10 cellular contexts compared by ENCODE assay signal in genomic region chr11:2304156-2305139, GRCh38. TPM values are rescaled to one million over a fixed set of nuclear protein-coding genes. Genes with fewer than 3 reads are reported as not detected.
A peak's percentile ranks its signal among the peaks of the same experiment; 100 is the strongest.
DNase-seq lines count a peak whose midpoint lies in the region; ATAC-seq and TF ChIP-seq lines count a peak whose summit lies in the region.
"Had no signal": no experiment of that assay in that cellular context is flagged by ENCODE, and none has a peak within 500 bp of the region (broad histone marks: within the 10 kb centered on the region; RNA-seq: fewer than 3 reads in every experiment).

No MANE protein-coding gene starts in this region.

- H3K27me3 Mint-ChIP-seq in H9 (ENCODE audit: low read depth), result peaks cover 6% of the 10 kb centered on the region; the same call in 1 of the 2 replicates
- H3K27me3 Mint-ChIP-seq in natural killer cell (ENCODE audit: low read depth in 2 of 2), result no peaks in the 10 kb centered on the region
- no peaks in the 10 kb centered on the region; the same call in 1 of the 2 replicates for H3K27me3 Mint-ChIP-seq in HFFc6 (ENCODE audit: insufficient read depth)
- H3K27me3 Mint-ChIP-seq in Calu3 (ENCODE audit: unreplicated experiment), result peaks cover 35% of the 10 kb centered on the region

- H3K4me1 ChIP-seq in H9 (ENCODE audit: insufficient read depth, low read length), result no peaks in the 10 kb centered on the region; the same call in 1 of the 2 replicates

- H3K4ac ChIP-seq in H9 (ENCODE audit: low read depth, low read length), result no peak overlapping the region

- no CpG with 5 or more reads among the region's 20 CpGs for WGBS in H9 (ENCODE audit: extremely low coverage, insufficient read length, low lambda C conversion rate)

- no peak overlapping the region for H3K27ac Mint-ChIP-seq in H9
- peak overlapping the region; percentile 86 to 96 for H3K27ac Mint-ChIP-seq in natural killer cell
- no peak overlapping the region; the same call in 1 of the 2 replicates for H3K27ac Mint-ChIP-seq in HFFc6
- no peak overlapping the region for H3K27ac Mint-ChIP-seq in Calu3 (ENCODE audit: unreplicated experiment)
- H3K27ac Mint-ChIP-seq: GM23338 had no signal

- H3T11ph ChIP-seq in H9 (ENCODE audit: low read length), result no peak overlapping the region

- H3K27ac ChIP-seq in H9 (ENCODE audit: insufficient read length, low read depth, low read length), result no peak overlapping the region

- H3K79me2 ChIP-seq in H9 (ENCODE audit: insufficient read depth, low read length), result no peaks in the 10 kb centered on the region

- ATAC-seq in natural killer cell (no peak), GM18861 (IDR thresholded peaks at IDR 0.05; ENCODE audit: unreplicated experiment) (no peak), GM21529 (IDR thresholded peaks at IDR 0.05; ENCODE audit: unreplicated experiment) (no peak)

- no peaks in the 10 kb centered on the region for H4K20me1 ChIP-seq in H9 (ENCODE audit: control insufficient read depth, insufficient read depth, insufficient read length)

- no peak overlapping the region for H4K8ac ChIP-seq in H9 (replicated peaks; ENCODE audit: insufficient read length, low read depth, low read length)

- H4K5ac ChIP-seq in H9 (ENCODE audit: insufficient read length, low read depth, low read length), result no peak overlapping the region

- no peaks in the 10 kb centered on the region for H3K27me3 ChIP-seq in H9 (ENCODE audit: insufficient read depth, low read length)

- H2BK15ac ChIP-seq in H9 (ENCODE audit: low read depth, low read length), result no peak overlapping the region

- H3K4me2 ChIP-seq in H9 (ENCODE audit: insufficient read depth, insufficient read length, low read length), result no peak overlapping the region
- H3K4me2 ChIP-seq: GM23338 had no signal

- no peak overlapping the region for H4K91ac ChIP-seq in H9 (ENCODE audit: insufficient read length, low read depth, low read length)

- no peak overlapping the region for H2AFZ ChIP-seq in H9 (ENCODE audit: low read length)

- no peak overlapping the region for H2BK120ac ChIP-seq in H9 (ENCODE audit: low read depth, low read length, poor library complexity, severe bottlenecking)

- H3K4me1 Mint-ChIP-seq in H9, result peaks cover 0 to 7% of the 10 kb centered on the region in 2 experiments; a peak in 1 of 4 replicates
- H3K4me1 Mint-ChIP-seq in natural killer cell, result peaks cover 18 to 68% of the 10 kb centered on the region in 2 donors
- H3K4me1 Mint-ChIP-seq in HFFc6 (ENCODE audit: low read depth), result peaks cover 14% of the 10 kb centered on the region
- no peaks in the 10 kb centered on the region for H3K4me1 Mint-ChIP-seq in Calu3 (ENCODE audit: low read depth, unreplicated experiment)

- no peaks in the 10 kb centered on the region for H3K36me3 Mint-ChIP-seq in H9 (ENCODE audit: insufficient read depth in 1 of 3, low read depth in 3 of 3)
- no peaks in the 10 kb centered on the region for H3K36me3 Mint-ChIP-seq in natural killer cell
- no peaks in the 10 kb centered on the region for H3K36me3 Mint-ChIP-seq in HFFc6 (ENCODE audit: low read depth)
- no peaks in the 10 kb centered on the region for H3K36me3 Mint-ChIP-seq in Calu3 (ENCODE audit: insufficient read depth, unreplicated experiment)

- no peaks in the 10 kb centered on the region for H3K79me1 ChIP-seq in H9 (ENCODE audit: insufficient read depth, low read depth, low read length, poor library complexity, severe bottlenecking)

- CTCF ChIA-PET in Calu3 (lab: Charles Lee), result interaction anchor here (0.6 to 4.6 kb wide), 12 partner anchors 10 to 118 kb away, joined by 3 to 97 read pairs (median 4); partner anchors contain the start of genes CD81 and TSSC4

- DNase-seq in AG10803 (ENCODE audit: low read depth), result peak; percentile 17
- DNase-seq in H9, result peak; percentile 31
- DNase-seq in ecto neural progenitor cell (ENCODE audit: low spot score), result peak; percentile 54
- DNase-seq in natural killer cell, result peak; percentile 14
- no peak for DNase-seq in HFFc6
- DNase-seq in Calu3, result no peak

- no peak overlapping the region for H2BK5ac ChIP-seq in H9 (ENCODE audit: insufficient read length, low read length)

- H2BK20ac ChIP-seq in H9 (ENCODE audit: low read depth, low read length, poor library complexity, severe bottlenecking), result no peak overlapping the region

- H3K23ac ChIP-seq in H9 (ENCODE audit: insufficient read length, low read depth, low read length), result no peak overlapping the region

- no TSS peak for BruUV-seq in Calu3 (replicated peaks; lab: Mats Ljungman, UMichigan)

- H3K9me3 Mint-ChIP-seq in H9, result no peaks in the 10 kb centered on the region; a peak in 1 of 5 replicates
- no peaks in the 10 kb centered on the region for H3K9me3 Mint-ChIP-seq in natural killer cell
- H3K9me3 Mint-ChIP-seq in HFFc6, result no peaks in the 10 kb centered on the region
- no peaks in the 10 kb centered on the region for H3K9me3 Mint-ChIP-seq in Calu3 (ENCODE audit: low read depth, unreplicated experiment)
- H3K9me3 Mint-ChIP-seq: GM23338 had no signal

- no peak overlapping the region for H2AK5ac ChIP-seq in H9 (ENCODE audit: insufficient read length, low read length)

- no peak overlapping the region; the same call in 1 of the 2 replicates for H3K14ac ChIP-seq in H9 (ENCODE audit: insufficient read depth, low read length)

- no peak overlapping the region for H3K56ac ChIP-seq in H9 (ENCODE audit: insufficient read length, low read depth, low read length)

- no peak overlapping the region for H2BK12ac ChIP-seq in H9 (ENCODE audit: insufficient read length, low read depth, low read length)

- no peak overlapping the region for H3K4me3 ChIP-seq in AG10803 (ENCODE audit: low read length)
- H3K4me3 ChIP-seq: GM23338 had no signal

- no peak overlapping the region for H3K9ac ChIP-seq in H9 (ENCODE audit: extremely low read depth, insufficient read length, low read length)

- TF ChIP-seq CTCF in AG10803 (conservative IDR thresholded peaks at IDR 0.05; ENCODE audit: low read length), result no peak
- TF ChIP-seq CTCF in H9 (conservative IDR thresholded peaks at IDR 0.05), result no peak
- no peak for TF ChIP-seq CTCF in natural killer cell (IDR thresholded peaks at IDR 0.05)
- TF ChIP-seq CTCF in HFFc6 (IDR thresholded peaks at IDR 0.05), result no peak
- TF ChIP-seq CTCF in Calu3 (IDR thresholded peaks at IDR 0.05; ENCODE audit: unreplicated experiment), result no peak

- no peaks in the 10 kb centered on the region for H3K23me2 ChIP-seq in H9 (ENCODE audit: insufficient read length, low read depth, low read length, poor library complexity, severe bottlenecking)

- no peaks in the 10 kb centered on the region for H3K9me3 ChIP-seq in H9 (ENCODE audit: control insufficient read depth, low read depth, low read length)

- H3K4me3 Mint-ChIP-seq in H9 (no peak overlapping the region), natural killer cell (peak overlapping the region; percentile 98), HFFc6 (no peak overlapping the region), Calu3 (ENCODE audit: low read depth, unreplicated experiment) (no peak overlapping the region)
- H3K4me3 Mint-ChIP-seq: GM23338 had no signal

- H3K18ac ChIP-seq in H9 (ENCODE audit: insufficient read length, low read depth, low read length), result no peak overlapping the region

- intact Hi-C loops in natural killer cell (cut with micrococcal nuclease) (loop anchor here (1.0 to 5.0 kb wide), 2 partner anchors 37 to 116 kb away; no protein-coding TSS in a partner anchor), Calu3 (cut with micrococcal nuclease; ENCODE audit: unreplicated experiment) (loop anchor here (1.0 kb wide), 1 partner anchor 115 kb away; no protein-coding TSS in a partner anchor)

RNA-seq across cellular contexts. Expression of gene TSPAN32, which starts 2.6 kb away (rescaled TPM):
- total RNA-seq in H9 (2021) (not detected in 2 replicates), natural killer cell (100 to 1,000 TPM; 268 to 327 (median 299) TPM), Calu3 (2022) (not detected in 2 replicates)
- total RNA-seq in HFFc6 (2021; fragmentation: NEBNext Ultra II Directional; extraction: Animal tissue kit (Norgen Biotek cat#: 25700)), result not detected
- total RNA-seq: astrocyte, GM23338 had no signal

RNA-seq across cellular contexts. Expression of gene C11orf21, which starts 2.7 kb away (rescaled TPM):
- not detected in 2 replicates for total RNA-seq in H9 (2021)
- 100 to 1,000 TPM; 227 to 325 (median 237) TPM for total RNA-seq in natural killer cell
- total RNA-seq in HFFc6 (2021; fragmentation: NEBNext Ultra II Directional; extraction: Animal tissue kit (Norgen Biotek cat#: 25700)), result not detected
- not detected in 2 replicates for total RNA-seq in Calu3 (2022)
- total RNA-seq: astrocyte, GM23338 had no signal

RNA-seq across cellular contexts. Expression of gene ASCL2, which starts 34.1 kb away (rescaled TPM):
- total RNA-seq in H9 (2021), result 0.35 TPM in 2 replicates
- total RNA-seq in natural killer cell, result 10 to 100 TPM; 10.8 to 16.8 (median 16.0) TPM
- total RNA-seq in HFFc6 (2021; fragmentation: NEBNext Ultra II Directional; extraction: Animal tissue kit (Norgen Biotek cat#: 25700)), result not detected
- not detected in 2 replicates for total RNA-seq in Calu3 (2022)
- total RNA-seq: astrocyte had no signal

Comparison
In these comparisons a context has a peak if more than half of its experiments do, and no peak if none do; other contexts are left out.
1. DNase-seq: peak in AG10803 (single experiment), H9 (single experiment), ecto neural progenitor cell (single experiment) and natural killer cell (single experiment); none in HFFc6 (single experiment) and Calu3 (single experiment).
2. H3K27ac Mint-ChIP-seq: peak in natural killer cell (2 of 2); none in H9 (0 of 3), HFFc6 (single experiment) and Calu3 (single experiment).
3. RNA of gene TSPAN32, which starts 2.6 kb away (total RNA-seq): 268 to 327 TPM in natural killer cell; not detected in HFFc6, not detected in H9 and not detected in Calu3; every median in the first group is over 100 times any median in the second.
4. RNA of gene C11orf21, which starts 2.7 kb away (total RNA-seq): 227 to 325 TPM in natural killer cell; not detected in HFFc6, not detected in H9 and not detected in Calu3; every median in the first group is over 100 times any median in the second.